Comparison of ENCODE assay signal across 24 cellular contexts in the genomic region with DNA sequence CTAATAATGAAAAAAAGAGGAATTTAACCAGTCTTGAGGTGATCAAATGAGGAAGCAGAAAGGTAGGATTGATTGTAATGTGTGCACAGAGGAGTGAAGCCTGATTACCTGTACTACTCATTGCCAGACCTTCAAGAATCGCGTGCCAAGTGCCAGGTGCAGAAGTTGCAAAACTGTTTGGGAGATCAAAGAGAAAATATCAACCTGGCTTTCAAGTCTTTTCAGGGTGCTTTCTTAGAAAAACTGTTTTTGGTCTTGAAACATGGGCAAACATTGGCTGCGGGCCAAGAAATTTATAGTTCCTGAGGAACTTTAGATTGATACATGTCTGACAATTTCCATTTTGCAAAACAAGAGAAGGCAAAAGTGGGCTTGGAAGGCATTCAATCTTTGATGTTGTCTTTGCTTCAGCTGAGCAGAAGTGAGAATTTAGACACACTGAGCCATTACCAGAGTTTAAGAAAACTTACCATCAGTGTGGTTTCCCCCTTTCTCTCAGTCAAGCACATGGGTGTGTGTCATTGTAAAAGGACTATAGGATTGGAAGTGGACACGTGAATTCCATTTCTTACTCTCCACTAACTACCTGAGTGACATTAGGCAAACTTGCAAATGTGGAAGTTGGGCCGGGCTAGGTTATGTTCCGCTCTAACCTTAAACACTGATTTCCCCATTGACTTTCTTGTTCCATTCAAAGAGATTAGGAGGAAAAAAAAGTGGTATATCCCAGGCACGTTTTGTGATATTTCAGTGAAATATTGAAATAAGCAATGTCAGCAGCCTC.
A peak's percentile ranks its signal among the peaks of the same experiment; 100 is the strongest.
DNase-seq lines count a peak whose midpoint lies in the region; ATAC-seq and TF ChIP-seq lines count a peak whose summit lies in the region.
"Had no signal": no experiment of that assay in that cellular context is flagged by ENCODE, and none has a peak within 500 bp of the region (broad histone marks: within the 10 kb centered on the region; RNA-seq: fewer than 3 reads in every experiment).

No MANE protein-coding gene starts in this region.

- DNase-seq in stimulated activated naive CD8-positive, alpha-beta T cell treated with anti-CD3 and anti-CD28 coated beads, Interleukin-15, amount 100 ng/mL, for 72 hours = no peak
- DNase-seq in stimulated activated naive CD8-positive, alpha-beta T cell treated with anti-CD3 and anti-CD28 coated beads, Interleukin-15, Interleukin-2, amounts not matched to agents 100 U/mL and 50 U/mL, for 24 hours = no peak
- peak; percentile 14 for DNase-seq in LoVo (ENCODE audit: low spot score)
- DNase-seq in colonic mucosa = peak; percentile 19
- DNase-seq in upper lobe of right lung = no peak
- no peak for DNase-seq in H9
- DNase-seq: ACHN; CD8-positive, alpha-beta memory T cell; EL; HFFc6; IMR-90; MV-4-11; NCI-H1436 treated with DMSO at 0.1 percent for 48 hours; NCI-H2029; NCI-H510A; NCI-H774; PC-3; SIG-M5; T-cell had no signal

- H3K27ac ChIP-seq in colonic mucosa = no peak overlapping the region
- no peak overlapping the region for H3K27ac ChIP-seq in upper lobe of right lung
- no peak overlapping the region for H3K27ac ChIP-seq in H9 (ENCODE audit: insufficient read length, low read depth, low read length)
- H3K27ac ChIP-seq: HL-60, RWPE1 had no signal

- H3K4me2 ChIP-seq in H9 (ENCODE audit: insufficient read depth, insufficient read length, low read length) = no peak overlapping the region

- no peak overlapping the region for H3K4me3 Mint-ChIP-seq in stimulated activated naive CD8-positive, alpha-beta T cell treated with anti-CD3 and anti-CD28 coated beads, Interleukin-15, amount 100 ng/mL, for 72 hours
- no peak overlapping the region for H3K4me3 Mint-ChIP-seq in H9
- H3K4me3 Mint-ChIP-seq: CD8-positive, alpha-beta memory T cell; HFFc6; T-cell had no signal

- no peaks in the 10 kb centered on the region for H3K4me1 ChIP-seq in colonic mucosa
- no peaks in the 10 kb centered on the region for H3K4me1 ChIP-seq in upper lobe of right lung
- H3K4me1 ChIP-seq in H9 (ENCODE audit: insufficient read depth, low read length) = no peaks in the 10 kb centered on the region; the same call in 1 of the 2 replicates

- H3K23me2 ChIP-seq in H9 (ENCODE audit: insufficient read length, low read depth, low read length, poor library complexity, severe bottlenecking) = no peaks in the 10 kb centered on the region

- H3K4me3 ChIP-seq in colonic mucosa = no peak overlapping the region
- no peak overlapping the region for H3K4me3 ChIP-seq in upper lobe of right lung

- no peak overlapping the region for H3K14ac ChIP-seq in H9 (ENCODE audit: insufficient read depth, low read length)

- intact Hi-C loops in colonic mucosa (cut with DNase I) (no loop called here), upper lobe of right lung (cut with DNase I) (no loop called here)

- no peak overlapping the region for H3K23ac ChIP-seq in H9 (ENCODE audit: insufficient read length, low read depth, low read length)

- H2AK5ac ChIP-seq in H9 (ENCODE audit: insufficient read length, low read length) = no peak overlapping the region

- H3K9me3 Mint-ChIP-seq in stimulated activated naive CD8-positive, alpha-beta T cell treated with anti-CD3 and anti-CD28 coated beads, Interleukin-15, amount 100 ng/mL, for 72 hours = peaks cover 0 to 28% of the 10 kb centered on the region in 2 donors
- H3K9me3 Mint-ChIP-seq in H9 = no peaks in the 10 kb centered on the region

- no peak overlapping the region for H3K56ac ChIP-seq in H9 (ENCODE audit: insufficient read length, low read depth, low read length)

- TF ChIP-seq CTCF in colonic mucosa (IDR thresholded peaks at IDR 0.05) (no peak), upper lobe of right lung (IDR thresholded peaks at IDR 0.05) (no peak), H9 (conservative IDR thresholded peaks at IDR 0.05) (no peak)

- H3K36me3 Mint-ChIP-seq in H9 (ENCODE audit: insufficient read depth in 1 of 3, low read depth in 3 of 3) = no peaks in the 10 kb centered on the region
- H3K36me3 Mint-ChIP-seq: CD8-positive, alpha-beta memory T cell; T-cell had no signal

- H3K27me3 ChIP-seq in colonic mucosa (no peaks in the 10 kb centered on the region), upper lobe of right lung (no peaks in the 10 kb centered on the region), H9 (ENCODE audit: insufficient read depth, low read length) (no peaks in the 10 kb centered on the region)

- H4K91ac ChIP-seq in H9 (ENCODE audit: insufficient read length, low read depth, low read length) = no peak overlapping the region

- no peak overlapping the region for H2BK15ac ChIP-seq in H9 (ENCODE audit: low read depth, low read length)

- no peaks in the 10 kb centered on the region for H3K27me3 Mint-ChIP-seq in stimulated activated naive CD8-positive, alpha-beta T cell treated with anti-CD3 and anti-CD28 coated beads, Interleukin-15, amount 100 ng/mL, for 72 hours
- H3K27me3 Mint-ChIP-seq in H9 (ENCODE audit: low read depth) = no peaks in the 10 kb centered on the region
- H3K27me3 Mint-ChIP-seq: CD8-positive, alpha-beta memory T cell; T-cell had no signal

- H3K36me3 ChIP-seq in colonic mucosa (no peaks in the 10 kb centered on the region), upper lobe of right lung (no peaks in the 10 kb centered on the region)

- H3T11ph ChIP-seq in H9 (ENCODE audit: low read length) = no peak overlapping the region

- no peak overlapping the region for H2BK12ac ChIP-seq in H9 (ENCODE audit: insufficient read length, low read depth, low read length)

- peak; percentile 69 for ATAC-seq in stimulated activated naive CD8-positive, alpha-beta T cell treated with anti-CD3 and anti-CD28 coated beads, Interleukin-15, amount 100 ng/mL, for 72 hours
- no peak for ATAC-seq in stimulated activated naive CD8-positive, alpha-beta T cell treated with anti-CD3 and anti-CD28 coated beads, Interleukin-15, Interleukin-2, amounts not matched to agents 100 U/mL and 50 U/mL, for 24 hours
- ATAC-seq in upper lobe of right lung (peak; percentile 38), HG03108 (IDR thresholded peaks at IDR 0.05; ENCODE audit: unreplicated experiment) (no peak), GM21825 (IDR thresholded peaks at IDR 0.05; ENCODE audit: unreplicated experiment) (no peak)
- ATAC-seq: PC-3, SK-N-SH treated with all-trans-retinoic acid at 6 μM for 48 hours, T-cell had no signal

- H2BK5ac ChIP-seq in H9 (ENCODE audit: insufficient read length, low read length) = no peak overlapping the region

- WGBS in H9 (ENCODE audit: extremely low coverage, insufficient read length, low lambda C conversion rate) = no CpG with 5 or more reads among the region's 7 CpGs

- no peaks in the 10 kb centered on the region for H3K79me2 ChIP-seq in H9 (ENCODE audit: insufficient read depth, low read length)

- no peak overlapping the region for H2BK120ac ChIP-seq in H9 (ENCODE audit: low read depth, low read length, poor library complexity, severe bottlenecking)

- no peak overlapping the region for H4K5ac ChIP-seq in H9 (ENCODE audit: insufficient read length, low read depth, low read length)

- H3K18ac ChIP-seq in H9 (ENCODE audit: insufficient read length, low read depth, low read length) = no peak overlapping the region

- H4K20me1 ChIP-seq in H9 (ENCODE audit: control insufficient read depth, insufficient read depth, insufficient read length) = no peaks in the 10 kb centered on the region

- no peak overlapping the region for H3K9ac ChIP-seq in colonic mucosa (ENCODE audit: low read depth in 2 of 2, low read length in 2 of 2)
- no peak overlapping the region for H3K9ac ChIP-seq in H9 (ENCODE audit: extremely low read depth, insufficient read length, low read length)

- H3K27ac Mint-ChIP-seq in stimulated activated naive CD8-positive, alpha-beta T cell treated with anti-CD3 and anti-CD28 coated beads, Interleukin-15, amount 100 ng/mL, for 72 hours = no peak overlapping the region
- no peak overlapping the region for H3K27ac Mint-ChIP-seq in H9
- H3K27ac Mint-ChIP-seq: CD8-positive, alpha-beta memory T cell; HFFc6; T-cell had no signal

- no peaks in the 10 kb centered on the region for H3K79me1 ChIP-seq in H9 (ENCODE audit: insufficient read depth, low read depth, low read length, poor library complexity, severe bottlenecking)

- no peak overlapping the region for H4K8ac ChIP-seq in H9 (replicated peaks; ENCODE audit: insufficient read length, low read depth, low read length)

- no peak overlapping the region for H2BK20ac ChIP-seq in H9 (ENCODE audit: low read depth, low read length, poor library complexity, severe bottlenecking)

- H3K9me3 ChIP-seq in colonic mucosa = no peaks in the 10 kb centered on the region
- no peaks in the 10 kb centered on the region for H3K9me3 ChIP-seq in upper lobe of right lung
- H3K9me3 ChIP-seq in H9 (ENCODE audit: control insufficient read depth, low read depth, low read length) = no peaks in the 10 kb centered on the region

- no peak overlapping the region for H3K4ac ChIP-seq in H9 (ENCODE audit: low read depth, low read length)

- no peak overlapping the region for H2AFZ ChIP-seq in H9 (ENCODE audit: low read length)

- H3K4me1 Mint-ChIP-seq in stimulated activated naive CD8-positive, alpha-beta T cell treated with anti-CD3 and anti-CD28 coated beads, Interleukin-15, amount 100 ng/mL, for 72 hours = no peaks in the 10 kb centered on the region
- peaks cover 3 to 6% of the 10 kb centered on the region in 2 experiments; a peak in 3 of 4 replicates for H3K4me1 Mint-ChIP-seq in H9
- H3K4me1 Mint-ChIP-seq: CD8-positive, alpha-beta memory T cell had no signal

Comparison
In these comparisons a context has a peak if more than half of its experiments do, and no peak if none do; other contexts are left out.
1. ATAC-seq: peak in stimulated activated naive CD8-positive, alpha-beta T cell treated with anti-CD3 and anti-CD28 coated beads, Interleukin-15, amount 100 ng/mL, for 72 hours (single experiment) and upper lobe of right lung (single experiment); none in stimulated activated naive CD8-positive, alpha-beta T cell treated with anti-CD3 and anti-CD28 coated beads, Interleukin-15, Interleukin-2, amounts not matched to agents 100 U/mL and 50 U/mL, for 24 hours (single experiment), HG03108 (single experiment) and GM21825 (single experiment).
2. DNase-seq: peak in LoVo (single experiment) and colonic mucosa (single experiment); none in stimulated activated naive CD8-positive, alpha-beta T cell treated with anti-CD3 and anti-CD28 coated beads, Interleukin-15, amount 100 ng/mL, for 72 hours (0 of 2), stimulated activated naive CD8-positive, alpha-beta T cell treated with anti-CD3 and anti-CD28 coated beads, Interleukin-15, Interleukin-2, amounts not matched to agents 100 U/mL and 50 U/mL, for 24 hours (single experiment), upper lobe of right lung (single experiment) and H9 (single experiment).